In genomic region chr7:29119538-29119937, GRCh38 we compare ENCODE assay signal across 6 cellular contexts.
"Had no signal": no experiment of that assay in that cellular context is flagged by ENCODE, and none has a peak within 500 bp of the region (broad histone marks: within the 10 kb centered on the region; RNA-seq: fewer than 3 reads in every experiment).

No MANE protein-coding gene starts in this region.

- H3K4me3 Mint-ChIP-seq: GM23338, H9, IgD-negative memory B cell had no signal

- H3K9ac ChIP-seq: KMS-11 had no signal

- H3K4me1 Mint-ChIP-seq: IgD-negative memory B cell had no signal

- H3K9me3 Mint-ChIP-seq: GM23338, H9, IgD-negative memory B cell had no signal

- H3K4me3 ChIP-seq: GM23338 had no signal

- H3K27ac ChIP-seq: HL-60, KMS-11 had no signal

- H3K27ac Mint-ChIP-seq: GM23338, H9, IgD-negative memory B cell had no signal

- H3K36me3 Mint-ChIP-seq: IgD-negative memory B cell had no signal

- DNase-seq: H9, KBM-7 had no signal

- H3K4me2 ChIP-seq: GM23338, KMS-11 had no signal
